ENCODE assay signal across 19 cellular contexts in the genomic region with DNA sequence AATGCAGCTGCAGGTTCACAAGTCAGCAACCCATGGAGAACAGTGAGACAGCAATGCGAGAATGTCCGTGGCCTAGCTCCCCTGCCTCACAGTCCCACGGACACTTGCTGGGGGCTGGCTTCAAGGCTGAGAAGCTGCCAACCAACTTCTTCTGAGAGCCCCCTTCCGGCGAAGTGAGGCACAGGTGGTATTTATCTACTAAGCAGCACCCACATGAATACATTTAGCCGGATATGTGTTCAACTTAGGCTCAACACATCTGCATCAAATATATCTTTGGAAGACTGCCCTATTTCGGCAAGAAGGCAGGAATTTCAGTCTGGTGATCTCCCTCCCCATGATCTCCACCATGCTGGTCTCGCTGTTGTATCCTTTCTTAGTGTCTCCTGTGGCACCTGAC.
DNase-seq lines count a peak whose midpoint lies in the region; ATAC-seq and TF ChIP-seq lines count a peak whose summit lies in the region.
"Had no signal": no experiment of that assay in that cellular context is flagged by ENCODE, and none has a peak within 500 bp of the region (broad histone marks: within the 10 kb centered on the region; RNA-seq: fewer than 3 reads in every experiment).

No MANE protein-coding gene starts in this region.

- peaks cover 16% of the 10 kb centered on the region for H3K27me3 Mint-ChIP-seq in activated naive CD8-positive, alpha-beta T cell treated with anti-CD3 and anti-CD28 coated beads for 36 hours

- no peaks in the 10 kb centered on the region for H3K4me1 ChIP-seq in uterus
- H3K4me1 ChIP-seq: testis had no signal

- H4K20me1 ChIP-seq in SU-DHL-6 (ENCODE audit: low read depth, low read length), result no peaks in the 10 kb centered on the region

- no peaks in the 10 kb centered on the region for H3K36me3 ChIP-seq in SU-DHL-6 (ENCODE audit: low read length)
- no peaks in the 10 kb centered on the region for H3K36me3 ChIP-seq in uterus
- H3K36me3 ChIP-seq: left ventricle myocardium inferior, neutrophil had no signal

- intact Hi-C loops in uterus (cut with DNase I; ENCODE audit: low total_unique reads), result no loop called here

- H3K9me3 Mint-ChIP-seq in activated naive CD8-positive, alpha-beta T cell treated with anti-CD3 and anti-CD28 coated beads for 36 hours, result no peaks in the 10 kb centered on the region
- H3K9me3 Mint-ChIP-seq: T-helper 1 cell treated with Interleukin-12 subunit alpha and Interleukin-12 subunit beta and Interleukin-4 antibody, amounts not matched to agents 30 μg/mL and 1 μg/mL, for 36 hours had no signal

- H3K4me3 Mint-ChIP-seq in activated naive CD8-positive, alpha-beta T cell treated with anti-CD3 and anti-CD28 coated beads for 36 hours, result no peak overlapping the region
- H3K4me3 Mint-ChIP-seq: T-helper 1 cell treated with Interleukin-12 subunit alpha and Interleukin-12 subunit beta and Interleukin-4 antibody, amounts not matched to agents 30 μg/mL and 1 μg/mL, for 36 hours had no signal

- H3K9me3 ChIP-seq in SU-DHL-6 (ENCODE audit: insufficient read depth, low read length) (no peaks in the 10 kb centered on the region), uterus (no peaks in the 10 kb centered on the region)
- H3K9me3 ChIP-seq: left ventricle myocardium inferior, neutrophil, testis had no signal

- H3F3A ChIP-seq in SU-DHL-6 (ENCODE audit: insufficient read depth), result no peaks in the 10 kb centered on the region

- no peaks in the 10 kb centered on the region for H3K27me3 ChIP-seq in SU-DHL-6 (ENCODE audit: low read length)
- H3K27me3 ChIP-seq in uterus, result no peaks in the 10 kb centered on the region
- H3K27me3 ChIP-seq: neutrophil, testis had no signal

- peak; percentile 38 for DNase-seq in D341Med (ENCODE audit: low spot score)
- DNase-seq in HFF-Myc (ENCODE audit: extremely low read depth, low read depth), result peak; percentile 92
- DNase-seq in fibroblast of villous mesenchyme (ENCODE audit: low read depth), result peak; percentile 30
- DNase-seq in activated naive CD8-positive, alpha-beta T cell treated with anti-CD3 and anti-CD28 coated beads for 36 hours, result no peak
- no peak for DNase-seq in uterus
- DNase-seq: activated CD4-positive, CD25-positive, alpha-beta regulatory T cell; cortex of kidney; DMS79; glutamatergic neuron; left ventricle myocardium inferior; NCI-H146; NCI-H2227 treated with DMSO at 0.1 percent for 48 hours; testis had no signal

- no peak overlapping the region for H3K27ac ChIP-seq in SU-DHL-6 (ENCODE audit: low read depth, low read length)
- H3K27ac ChIP-seq in uterus, result no peak overlapping the region
- H3K27ac ChIP-seq: left ventricle myocardium inferior, neutrophil, testis had no signal

- H2AFZ ChIP-seq in SU-DHL-6 (ENCODE audit: low read depth, low read length, severe bottlenecking), result no peak overlapping the region

- TF ChIP-seq CTCF in HFF-Myc (IDR thresholded peaks at IDR 0.05; ENCODE audit: low read depth, low read length, missing control alignments) (peak; percentile 73), SU-DHL-6 (IDR thresholded peaks at IDR 0.05; ENCODE audit: insufficient read depth, low read length, poor library complexity, severe bottlenecking) (peak; percentile 25), fibroblast of villous mesenchyme (IDR thresholded peaks at IDR 0.05; ENCODE audit: insufficient read depth, low read depth, low read length) (peak; percentile 32), uterus (IDR thresholded peaks at IDR 0.05) (no peak)

- TF ChIP-seq POLR2A in uterus (IDR thresholded peaks at IDR 0.05), result no peak

- no peaks in the 10 kb centered on the region for H3K79me2 ChIP-seq in SU-DHL-6 (ENCODE audit: insufficient read depth, low read length)

- ATAC-seq in HG02852 (IDR thresholded peaks at IDR 0.05; ENCODE audit: unreplicated experiment) (no peak), GM21528 (IDR thresholded peaks at IDR 0.05; ENCODE audit: low FRiP score, unreplicated experiment) (no peak)
- ATAC-seq: activated naive CD4-positive, alpha-beta T cell treated with anti-CD3 and anti-CD28 coated beads, Interleukin-2, amount 50 U/mL, for 72 hours had no signal

- no peaks in the 10 kb centered on the region for H3K9me2 ChIP-seq in SU-DHL-6 (replicated peaks; ENCODE audit: insufficient read depth, low read length)

- H3K36me3 Mint-ChIP-seq in activated naive CD8-positive, alpha-beta T cell treated with anti-CD3 and anti-CD28 coated beads for 36 hours, result no peaks in the 10 kb centered on the region
- H3K36me3 Mint-ChIP-seq: activated naive CD4-positive, alpha-beta T cell treated with anti-CD3 and anti-CD28 coated beads, Interleukin-2, amount 50 U/mL, for 72 hours had no signal

- H3K27ac Mint-ChIP-seq in activated naive CD8-positive, alpha-beta T cell treated with anti-CD3 and anti-CD28 coated beads for 36 hours, result no peak overlapping the region
- H3K27ac Mint-ChIP-seq: activated naive CD4-positive, alpha-beta T cell treated with anti-CD3 and anti-CD28 coated beads, Interleukin-2, amount 50 U/mL, for 72 hours; T-helper 1 cell treated with Interleukin-12 subunit alpha and Interleukin-12 subunit beta and Interleukin-4 antibody, amounts not matched to agents 30 μg/mL and 1 μg/mL, for 36 hours had no signal

- H3K4me3 ChIP-seq in HFF-Myc (replicated peaks; ENCODE audit: low read depth, low read length), result no peak overlapping the region
- H3K4me3 ChIP-seq in SU-DHL-6 (ENCODE audit: insufficient read depth, low read length, poor library complexity, severe bottlenecking), result no peak overlapping the region
- H3K4me3 ChIP-seq in fibroblast of villous mesenchyme (ENCODE audit: low read depth, low read length), result no peak overlapping the region
- H3K4me3 ChIP-seq in uterus, result no peak overlapping the region
- H3K4me3 ChIP-seq: left ventricle myocardium inferior, testis had no signal

- no peak overlapping the region for H3K9ac ChIP-seq in SU-DHL-6 (ENCODE audit: low read length)

- peaks cover 4% of the 10 kb centered on the region for H3K4me1 Mint-ChIP-seq in activated naive CD8-positive, alpha-beta T cell treated with anti-CD3 and anti-CD28 coated beads for 36 hours

- no peak overlapping the region for H3K4me2 ChIP-seq in SU-DHL-6 (ENCODE audit: low read depth, low read length, poor library complexity, severe bottlenecking)

Comparison
In these comparisons a context has a peak if more than half of its experiments do, and no peak if none do; other contexts are left out.
1. DNase-seq: peak in D341Med (single experiment), HFF-Myc (single experiment) and fibroblast of villous mesenchyme (single experiment); none in activated naive CD8-positive, alpha-beta T cell treated with anti-CD3 and anti-CD28 coated beads for 36 hours (single experiment) and uterus (0 of 2).
2. CTCF ChIP-seq: peak in HFF-Myc (single experiment), SU-DHL-6 (single experiment) and fibroblast of villous mesenchyme (single experiment); none in uterus (0 of 4).